9 cellular contexts compared by ENCODE assay signal in genomic region chr3:123058505-123058904, GRCh38. TPM values are rescaled to one million over a fixed set of nuclear protein-coding genes. Genes with fewer than 3 reads are reported as not detected.
"Had no signal": no experiment of that assay in that cellular context is flagged by ENCODE, and none has a peak within 500 bp of the region (broad histone marks: within the 10 kb centered on the region; RNA-seq: fewer than 3 reads in every experiment).

No MANE protein-coding gene starts in this region.

- H3K4me3 ChIP-seq: GM23338, K562 had no signal

- H2AFZ ChIP-seq: GM23338 had no signal

- FAIRE-seq: H1, H54, K562 had no signal

- H3K27ac ChIP-seq: HL-60 had no signal

- ATAC-seq: GM23338, K562 had no signal

- H3K4me2 ChIP-seq: GM23338 had no signal

- DNase-seq: H9, HCEC 1CT, IMR-90 had no signal

RNA-seq across cellular contexts. Expression of gene SEMA5B, which starts 30.9 kb away (rescaled TPM):
- total RNA-seq: HT1080, IMR-90, K562 had no signal
- polyA plus RNA-seq: IMR-90, K562 had no signal
